ENCODE assay signal across 20 cellular contexts in the genomic region with DNA sequence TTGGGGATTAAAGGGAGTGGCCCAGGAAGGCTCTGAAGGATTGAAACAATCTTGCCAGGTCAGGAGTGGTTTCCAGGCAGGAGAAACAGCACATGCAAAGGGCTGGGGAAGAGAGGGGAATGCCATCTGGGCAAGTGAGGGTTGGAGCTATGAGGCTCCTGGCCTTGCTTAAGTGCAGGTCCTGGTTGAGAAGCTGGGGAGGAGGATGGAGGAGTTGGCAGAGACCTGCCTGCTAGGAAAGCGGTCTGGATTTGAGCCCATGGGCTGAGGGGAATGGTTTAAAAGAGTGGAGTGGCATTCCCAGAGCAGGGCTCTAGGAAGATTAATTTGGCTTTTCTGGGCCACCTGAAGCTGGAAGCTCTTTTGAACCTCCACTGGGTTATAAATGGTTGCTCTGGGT. TPM values are rescaled to one million over a fixed set of nuclear protein-coding genes. Genes with fewer than 3 reads are reported as not detected.
A peak's percentile ranks its signal among the peaks of the same experiment; 100 is the strongest.
DNase-seq lines count a peak whose midpoint lies in the region; ATAC-seq and TF ChIP-seq lines count a peak whose summit lies in the region.
"Had no signal": no experiment of that assay in that cellular context is flagged by ENCODE, and none has a peak within 500 bp of the region (broad histone marks: within the 10 kb centered on the region; RNA-seq: fewer than 3 reads in every experiment).

No MANE protein-coding gene starts in this region.

- H3K36me3 Mint-ChIP-seq in neural progenitor cell, result no peaks in the 10 kb centered on the region
- H3K36me3 Mint-ChIP-seq: CD4-positive, CD25-positive, alpha-beta regulatory T cell; CD8-positive, alpha-beta T cell had no signal

- H3K27me3 Mint-ChIP-seq in neural progenitor cell (ENCODE audit: insufficient read depth, low read depth), result peaks cover 30% of the 10 kb centered on the region

- peaks cover 1% of the 10 kb centered on the region for H3F3A ChIP-seq in neural progenitor cell (ENCODE audit: low read depth)

- TF ChIP-seq CTCF in neural progenitor cell (IDR thresholded peaks at IDR 0.05), result no peak

- H3K9me3 Mint-ChIP-seq in neural progenitor cell, result no peaks in the 10 kb centered on the region
- H3K9me3 Mint-ChIP-seq: CD8-positive, alpha-beta T cell had no signal

- H3K27ac ChIP-seq in neural progenitor cell, result no peak overlapping the region
- H3K27ac ChIP-seq: BLaER1, C4-2B, GM23248 had no signal

- peaks cover under 1% of the 10 kb centered on the region for H3K4me1 Mint-ChIP-seq in neural progenitor cell
- H3K4me1 Mint-ChIP-seq: B cell; CD4-positive, CD25-positive, alpha-beta regulatory T cell had no signal

- no peak overlapping the region for H2AFZ ChIP-seq in neural progenitor cell (replicated peaks)
- H2AFZ ChIP-seq: GM23248 had no signal

- H3K9ac ChIP-seq in neural progenitor cell, result no peak overlapping the region
- H3K9ac ChIP-seq: BLaER1, GM23248 had no signal

- H3K4me3 Mint-ChIP-seq in neural progenitor cell, result no peak overlapping the region
- H3K4me3 Mint-ChIP-seq: B cell; CD4-positive, CD25-positive, alpha-beta regulatory T cell; CD8-positive, alpha-beta T cell had no signal

- H3K4me3 ChIP-seq in neural progenitor cell, result no peak overlapping the region
- H3K4me3 ChIP-seq: BLaER1, GM12878, GM23248 had no signal

- peaks cover 15% of the 10 kb centered on the region for H3K4me1 ChIP-seq in neural progenitor cell
- H3K4me1 ChIP-seq: Caco-2 had no signal

- H3K27me3 ChIP-seq in neural progenitor cell, result peaks cover 12% of the 10 kb centered on the region

- peak overlapping the region; percentile 9 for H3K27ac Mint-ChIP-seq in neural progenitor cell
- H3K27ac Mint-ChIP-seq: B cell; CD8-positive, alpha-beta T cell had no signal

- H4K20me1 ChIP-seq in neural progenitor cell (ENCODE audit: low read depth), result peaks cover 11% of the 10 kb centered on the region
- H4K20me1 ChIP-seq: BLaER1 had no signal

- H3K79me2 ChIP-seq in neural progenitor cell (ENCODE audit: low read depth), result no peaks in the 10 kb centered on the region

- DNase-seq in NCI-H446 treated with DMSO at 0.1 percent for 48 hours (lab: John Stamatoyannopoulos, UW), result peak; percentile 61
- DNase-seq in cerebellar cortex (ENCODE audit: low spot score), result peak; percentile 68
- no peak for DNase-seq in neural progenitor cell (ENCODE audit: low spot score)
- no peak for DNase-seq in Ammon's horn (ENCODE audit: low spot score)
- DNase-seq in mucosa of gallbladder (ENCODE audit: low spot score), result no peak
- DNase-seq: Caco-2; CD4-positive, CD25-positive, alpha-beta regulatory T cell; CD8-positive, alpha-beta T cell; DMS153; DND-41; GDM1; H7; HCEC 1CT had no signal

- no peaks in the 10 kb centered on the region for H3K36me3 ChIP-seq in neural progenitor cell
- H3K36me3 ChIP-seq: BLaER1 had no signal

- H3K4me2 ChIP-seq in neural progenitor cell, result no peak overlapping the region
- H3K4me2 ChIP-seq: BLaER1 had no signal

- ATAC-seq in HG03378 (IDR thresholded peaks at IDR 0.05; ENCODE audit: unreplicated experiment), result no peak
- ATAC-seq: CD8-positive, alpha-beta T cell; GM12878 had no signal

- H3K9me3 ChIP-seq in neural progenitor cell (ENCODE audit: low read depth), result no peaks in the 10 kb centered on the region
- H3K9me3 ChIP-seq: BLaER1, Caco-2 had no signal

RNA-seq across cellular contexts. Expression of gene IGSF21, which starts 9.2 kb away (rescaled TPM):
- total RNA-seq in neural progenitor cell (ENCODE audit: low replicate concordance), result 1.7 and 6.9 TPM in 2 replicates
- 7.0 TPM for total RNA-seq in mucosa of gallbladder
- total RNA-seq: A172; B cell; Caco-2; CD4-positive, CD25-positive, alpha-beta regulatory T cell; CD8-positive, alpha-beta T cell; GM12878; GM23248 had no signal

Comparison
In these comparisons a context has a peak if more than half of its experiments do, and no peak if none do; other contexts are left out.
1. DNase-seq: peak in NCI-H446 treated with DMSO at 0.1 percent for 48 hours (single experiment) and cerebellar cortex (single experiment); none in neural progenitor cell (single experiment), Ammon's horn (single experiment) and mucosa of gallbladder (single experiment).